27 cellular contexts compared by ENCODE assay signal in the genomic region with DNA sequence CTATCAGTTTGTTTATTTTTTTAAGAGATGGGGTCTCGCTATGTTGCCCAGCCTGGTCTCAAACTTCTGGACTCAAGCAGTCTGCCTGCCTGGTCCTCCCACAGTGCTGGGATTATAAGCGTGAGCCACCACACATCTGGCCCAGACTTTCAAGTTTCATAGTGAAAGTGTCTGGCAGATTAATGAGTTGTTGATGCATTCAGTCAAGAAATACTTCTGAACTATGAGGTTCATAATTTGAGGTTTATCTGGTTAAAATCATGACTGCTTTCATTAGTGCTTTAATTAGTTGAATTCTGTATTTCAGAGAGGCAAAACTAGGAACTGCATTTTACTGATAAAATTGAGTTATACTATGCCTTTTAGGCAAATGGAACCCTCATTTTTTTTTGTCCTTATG.
"Had no signal": no experiment of that assay in that cellular context is flagged by ENCODE, and none has a peak within 500 bp of the region (broad histone marks: within the 10 kb centered on the region; RNA-seq: fewer than 3 reads in every experiment).

No MANE protein-coding gene starts in this region.

- H3K4me3 ChIP-seq: pancreas, prostate gland, right lobe of liver, sigmoid colon, stomach, thoracic aorta, thyroid gland, tibial nerve, upper lobe of left lung, vagina had no signal

- H3K4me3 Mint-ChIP-seq: naive thymus-derived CD8-positive, alpha-beta T cell; natural killer cell treated with Interleukin-12 subunit alpha and Interleukin-12 subunit beta and Interleukin-15 and Interleukin-18, amount 100 ng/mL, for 72 hours; nephron progenitor cell; neural crest cell; stimulated activated effector memory CD8-positive, alpha-beta T cell treated with anti-CD3 and anti-CD28 coated beads, Interleukin-12 subunit alpha, Interleukin-12 subunit beta, amount 100 ng/mL, for 72 hours; stimulated activated naive B cell treated with anti-CD40 and anti-IgM and Interleukin-4, amounts not matched to agents 10 μg/mL and 1 μg/mL and 100 μg/mL, for 72 hours; stimulated activated naive CD8-positive, alpha-beta T cell treated with anti-CD3 and anti-CD28 coated beads, Interleukin-15, Interleukin-2, amounts not matched to agents 100 ng/mL and 50 ng/mL, for 24 hours had no signal

- H3K9me3 Mint-ChIP-seq: nephron progenitor cell; stimulated activated effector memory CD8-positive, alpha-beta T cell treated with anti-CD3 and anti-CD28 coated beads, Interleukin-12 subunit alpha, Interleukin-12 subunit beta, amount 100 ng/mL, for 72 hours had no signal

- H3K27me3 ChIP-seq: pancreas, right lobe of liver, sigmoid colon, stomach, thyroid gland, tibial nerve, upper lobe of left lung, vagina had no signal

- H3K27ac Mint-ChIP-seq: naive thymus-derived CD8-positive, alpha-beta T cell; natural killer cell treated with Interleukin-12 subunit alpha and Interleukin-12 subunit beta and Interleukin-15 and Interleukin-18, amount 100 ng/mL, for 72 hours; stimulated activated effector memory CD8-positive, alpha-beta T cell treated with anti-CD3 and anti-CD28 coated beads, Interleukin-12 subunit alpha, Interleukin-12 subunit beta, amount 100 ng/mL, for 72 hours; stimulated activated naive B cell treated with anti-CD40 and anti-IgM and Interleukin-4, amounts not matched to agents 10 μg/mL and 1 μg/mL and 100 μg/mL, for 72 hours; stimulated activated naive CD8-positive, alpha-beta T cell treated with anti-CD3 and anti-CD28 coated beads, Interleukin-15, Interleukin-2, amounts not matched to agents 100 ng/mL and 50 ng/mL, for 24 hours had no signal

- H3K4me1 Mint-ChIP-seq: naive thymus-derived CD8-positive, alpha-beta T cell; nephron progenitor cell; stimulated activated effector memory CD8-positive, alpha-beta T cell treated with anti-CD3 and anti-CD28 coated beads, Interleukin-12 subunit alpha, Interleukin-12 subunit beta, amount 100 ng/mL, for 72 hours; stimulated activated naive B cell treated with anti-CD40 and anti-IgM and Interleukin-4, amounts not matched to agents 10 μg/mL and 1 μg/mL and 100 μg/mL, for 72 hours had no signal

- H3K27me3 Mint-ChIP-seq: naive B cell; naive thymus-derived CD8-positive, alpha-beta T cell; stimulated activated naive CD8-positive, alpha-beta T cell treated with anti-CD3 and anti-CD28 coated beads, Interleukin-15, Interleukin-2, amounts not matched to agents 100 ng/mL and 50 ng/mL, for 24 hours had no signal

- DNase-seq: naive B cell; naive thymus-derived CD8-positive, alpha-beta T cell; nephron progenitor cell; occipital lobe; pancreas; right cardiac atrium; right lobe of liver; sigmoid colon; small intestine; stimulated activated CD4-positive, alpha-beta T cell treated with anti-CD3 and anti-CD28 coated beads, Interleukin-15, amount 100 ng/mL, for 24 hours; stimulated activated CD4-positive, alpha-beta T cell treated with anti-CD3 and anti-CD28 coated beads, Interleukin-2, amount 100 ng/mL, for 24 hours; stimulated activated CD4-positive, alpha-beta T cell treated with anti-CD3 and anti-CD28 coated beads, Interleukin-2, amount 100 ng/mL, for 48 hours; stimulated activated CD4-positive, alpha-beta T cell treated with anti-CD3 and anti-CD28 coated beads, Interleukin-4, amount 100 ng/mL, for 24 hours; stimulated activated naive B cell treated with anti-CD40 and anti-IgM and Interleukin-4, amounts not matched to agents 10 μg/mL and 1 μg/mL and 100 μg/mL, for 72 hours; stimulated activated naive CD4-positive, alpha-beta T cell treated with Interleukin-2 at 50 U/mL for 16 hours; stomach; thyroid gland; trophoblast cell; upper lobe of left lung had no signal

- ATAC-seq: naive thymus-derived CD8-positive, alpha-beta T cell; natural killer cell treated with Interleukin-12 subunit alpha and Interleukin-12 subunit beta and Interleukin-15 and Interleukin-18, amount 100 ng/mL, for 72 hours; pancreas; right cardiac atrium; right lobe of liver; stimulated activated effector memory CD8-positive, alpha-beta T cell treated with anti-CD3 and anti-CD28 coated beads, Interleukin-12 subunit alpha, Interleukin-12 subunit beta, amount 100 ng/mL, for 72 hours; stimulated activated naive B cell treated with anti-CD40 and anti-IgM and Interleukin-4, amounts not matched to agents 10 μg/mL and 1 μg/mL and 100 μg/mL, for 72 hours had no signal

- H3K4me1 ChIP-seq: pancreas, prostate gland, right lobe of liver, sigmoid colon, stomach, thyroid gland, tibial nerve, upper lobe of left lung, vagina had no signal

- H3K9me3 ChIP-seq: pancreas, prostate gland, right lobe of liver, sigmoid colon, stomach, thoracic aorta, thyroid gland, tibial nerve, upper lobe of left lung, vagina had no signal

- H3K36me3 ChIP-seq: pancreas, prostate gland, right lobe of liver, sigmoid colon, stomach, thoracic aorta, thyroid gland, tibial nerve, upper lobe of left lung, vagina had no signal

- H3K27ac ChIP-seq: pancreas, prostate gland, right lobe of liver, sigmoid colon, stomach, thoracic aorta, thyroid gland, tibial nerve, upper lobe of left lung, vagina had no signal

- H3K36me3 Mint-ChIP-seq: naive B cell; natural killer cell treated with Interleukin-12 subunit alpha and Interleukin-12 subunit beta and Interleukin-15 and Interleukin-18, amount 100 ng/mL, for 72 hours; stimulated activated effector memory CD8-positive, alpha-beta T cell treated with anti-CD3 and anti-CD28 coated beads, Interleukin-12 subunit alpha, Interleukin-12 subunit beta, amount 100 ng/mL, for 72 hours had no signal
